28 cellular contexts compared by ENCODE assay signal in genomic region chr13:40285634-40286033, GRCh38.
"Had no signal": no experiment of that assay in that cellular context is flagged by ENCODE, and none has a peak within 500 bp of the region (broad histone marks: within the 10 kb centered on the region; RNA-seq: fewer than 3 reads in every experiment).

No MANE protein-coding gene starts in this region.

- ATAC-seq: left ventricle myocardium superior; lower lobe of right lung; natural killer cell; psoas muscle; sciatic nerve; stimulated activated naive B cell treated with anti-CD40 and anti-IgM and Interleukin-4, amounts not matched to agents 10 μg/mL and 1 μg/mL and 100 μg/mL, for 72 hours; stimulated activated naive CD8-positive, alpha-beta T cell treated with anti-CD3 and anti-CD28 coated beads, Interleukin-15, Interleukin-2, amounts not matched to agents 100 U/mL and 50 U/mL, for 24 hours had no signal

- H3K9me3 ChIP-seq: lower lobe of right lung, neutrophil, psoas muscle, right atrium auricular region, stomach, testis, thyroid gland, uterus had no signal

- H3K4me2 ChIP-seq: neural progenitor cell had no signal

- H2AFZ ChIP-seq: neural progenitor cell, parathyroid adenoma had no signal

- H3K4me1 ChIP-seq: lower lobe of right lung, neural progenitor cell, parathyroid adenoma, psoas muscle, right atrium auricular region, stomach, testis, thyroid gland, uterus had no signal

- H3K36me3 ChIP-seq: lower lobe of right lung, neural progenitor cell, neutrophil, right atrium auricular region, stomach, thyroid gland, uterus had no signal

- H3K79me2 ChIP-seq: parathyroid adenoma had no signal

- DNase-seq: head of caudate nucleus; hippocampal formation; kidney; left ventricle myocardium superior; lower lobe of right lung; mammary epithelial cell; mesenchymal stem cell; naive B cell; natural killer cell; nephron progenitor cell; occipital lobe; psoas muscle; stimulated activated CD4-positive, alpha-beta T cell treated with anti-CD3 and anti-CD28 coated beads, Interleukin-12 subunit alpha, Interleukin-12 subunit beta, amount 100 ng/mL, for 4 hours; stimulated activated CD4-positive, alpha-beta T cell treated with anti-CD3 and anti-CD28 coated beads, Interleukin-15, amount 100 ng/mL, for 24 hours; stimulated activated CD4-positive, alpha-beta T cell treated with anti-CD3 and anti-CD28 coated beads, Interleukin-2, amount 100 ng/mL, for 24 hours; stimulated activated CD4-positive, alpha-beta T cell treated with anti-CD3 and anti-CD28 coated beads, Interleukin-4, amount 100 ng/mL, for 1 hour; stimulated activated naive B cell treated with anti-CD40 and anti-IgM and Interleukin-4, amounts not matched to agents 10 μg/mL and 1 μg/mL and 100 μg/mL, for 72 hours; stimulated activated naive CD8-positive, alpha-beta T cell treated with anti-CD3 and anti-CD28 coated beads, Interleukin-15, Interleukin-2, amounts not matched to agents 100 U/mL and 50 U/mL, for 24 hours; stomach; testis; thyroid gland; uterus had no signal

- H3K4me3 ChIP-seq: lower lobe of right lung, neural progenitor cell, psoas muscle, right atrium auricular region, skin epidermis, stomach, testis, thyroid gland, uterus had no signal

- H3K9ac ChIP-seq: neural progenitor cell, parathyroid adenoma had no signal

- H3K27me3 ChIP-seq: neural progenitor cell, neutrophil, right atrium auricular region, stomach, testis, thyroid gland, uterus had no signal

- H3K27ac ChIP-seq: lower lobe of right lung, neural progenitor cell, neutrophil, parathyroid adenoma, psoas muscle, right atrium auricular region, skin epidermis, stomach, testis, thyroid gland, uterus had no signal

- FAIRE-seq: kidney had no signal
